ENCODE assay signal across 7 cellular contexts in the genomic region with DNA sequence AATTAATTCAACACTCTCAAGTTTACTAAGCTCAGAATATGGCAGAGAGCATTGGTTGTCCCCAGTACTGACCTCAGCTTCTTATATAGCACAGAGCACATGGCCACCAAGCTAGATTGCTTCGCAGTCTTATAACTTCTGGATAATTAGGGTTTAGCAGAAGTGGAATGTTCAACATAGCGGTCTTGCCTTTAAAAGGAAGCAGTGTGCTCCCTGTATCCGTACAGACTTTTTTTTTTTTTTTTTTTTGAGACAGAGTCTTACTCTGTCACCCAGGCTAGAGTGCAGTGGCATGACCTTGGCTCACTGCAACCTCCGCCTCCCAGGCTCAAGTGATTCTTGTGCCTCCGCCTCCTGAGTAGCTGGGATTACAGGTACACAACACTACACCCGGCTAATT. TPM values are rescaled to one million over a fixed set of nuclear protein-coding genes. Genes with fewer than 3 reads are reported as not detected.
DNase-seq lines count a peak whose midpoint lies in the region; ATAC-seq and TF ChIP-seq lines count a peak whose summit lies in the region.
"Not testable (repeated sequence)": the region's sequence is repeated elsewhere in the genome, so short reads cannot be mapped to it uniquely, and the experiment has no call there.

No MANE protein-coding gene starts in this region.

- TF ChIP-seq RAD21 in liver (IDR thresholded peaks at IDR 0.05) = not testable (repeated sequence)

- peak; percentile 30 to 33 for ATAC-seq in activated T-cell treated with anti-CD3 and anti-CD28 coated beads, Interleukin-2, amount 50 U/mL, for 72 hours (replicated peaks in 1 of 2)
- ATAC-seq in Right ventricle myocardium inferior = peak; percentile 37
- peak; percentile 15 to 30 for ATAC-seq in right cardiac atrium
- peak; percentile 58 for ATAC-seq in sciatic nerve

- DNase-seq in DMS 273 (lab: John Stamatoyannopoulos, UW; ENCODE audit: unreplicated experiment) (peak; percentile 5), MV-4-11 (lab: John Stamatoyannopoulos, UW) (peak; percentile 28)
- not testable (repeated sequence) for DNase-seq in activated T-cell treated with anti-CD3 and anti-CD28 coated beads, Interleukin-2, amount 50 U/mL, for 72 hours; Right ventricle myocardium inferior (ENCODE audit: missing footprints); right cardiac atrium; sciatic nerve (ENCODE audit: low spot score)

- not testable (repeated sequence) for H3K4me3 Mint-ChIP-seq in activated T-cell treated with anti-CD3 and anti-CD28 coated beads, Interleukin-2, amount 50 U/mL, for 72 hours

- not testable (repeated sequence) for H3K27me3 ChIP-seq in right cardiac atrium (ENCODE audit: control insufficient read depth, insufficient read depth); liver (ENCODE audit: control insufficient read depth in 4 of 4, insufficient read depth in 4 of 4, low read length in 3 of 4)

- not testable (repeated sequence) for H3K36me3 Mint-ChIP-seq in activated T-cell treated with anti-CD3 and anti-CD28 coated beads, Interleukin-2, amount 50 U/mL, for 72 hours (ENCODE audit: insufficient read depth in 2 of 2)

- not testable (repeated sequence) for H3K9ac ChIP-seq in liver (ENCODE audit: low read depth in 1 of 2, low read length in 2 of 2)

- H3K4me1 Mint-ChIP-seq in activated T-cell treated with anti-CD3 and anti-CD28 coated beads, Interleukin-2, amount 50 U/mL, for 72 hours (ENCODE audit: low read depth) = not testable (repeated sequence)

- WGBS in right cardiac atrium = 80% methylated on average over 6 of the region's 6 CpGs
- WGBS in liver = 74% methylated on average over 6 of the region's 6 CpGs

- H3K36me3 ChIP-seq in liver (ENCODE audit: control insufficient read depth in 4 of 4, insufficient read depth in 3 of 4, low read depth in 1 of 4, low read length in 3 of 4) = not testable (repeated sequence)

- not testable (repeated sequence) for H3K4me3 ChIP-seq in right cardiac atrium (ENCODE audit: low read length); liver (ENCODE audit: low read depth in 1 of 3, low read length in 3 of 3)

- intact Hi-C loops in Right ventricle myocardium inferior (cut with DNase I); right cardiac atrium (cut with DNase I); sciatic nerve (cut with DNase I): not testable (repeated sequence)

- not testable (repeated sequence) for H3K27ac ChIP-seq in right cardiac atrium (ENCODE audit: low read length); liver (ENCODE audit: low read depth in 1 of 2, low read length in 2 of 2)

- not testable (repeated sequence) for H3K9me3 Mint-ChIP-seq in activated T-cell treated with anti-CD3 and anti-CD28 coated beads, Interleukin-2, amount 50 U/mL, for 72 hours

- TF ChIP-seq CTCF in liver (IDR thresholded peaks at IDR 0.05; ENCODE audit: low read depth, low read length, missing input control) = not testable (repeated sequence)

- H3K4me1 ChIP-seq in right cardiac atrium (ENCODE audit: control insufficient read depth, insufficient read depth, low read length) = not testable (repeated sequence)
- H3K4me1 ChIP-seq in liver (ENCODE audit: control insufficient read depth in 4 of 4, insufficient read depth in 4 of 4, low read length in 3 of 4) = peaks cover 1 to 28% (median 10%) of the 10 kb centered on the region in 4 donors

- H3K9me3 ChIP-seq in right cardiac atrium (ENCODE audit: control insufficient read depth, low read length); liver (ENCODE audit: control insufficient read depth in 4 of 4, low read length in 3 of 4): not testable (repeated sequence)

- not testable (repeated sequence) for H3K27me3 Mint-ChIP-seq in activated T-cell treated with anti-CD3 and anti-CD28 coated beads, Interleukin-2, amount 50 U/mL, for 72 hours (ENCODE audit: low read depth)

- not testable (repeated sequence) for H3K27ac Mint-ChIP-seq in activated T-cell treated with anti-CD3 and anti-CD28 coated beads, Interleukin-2, amount 50 U/mL, for 72 hours

TF ChIP-seq in liver, 16 proteins besides CTCF, POLR2A, EP300 and RAD21:
- peak; percentile 8 for TF ChIP-seq MAX (IDR thresholded peaks at IDR 0.05)
- TF ChIP-seq YY1 (IDR thresholded peaks at IDR 0.05) = peak; percentile 11

RNA-seq across cellular contexts. Expression of gene CD302, which starts 13.3 kb away (rescaled TPM):
- under 1 TPM; 0.72 to 0.88 TPM for total RNA-seq in activated T-cell treated with anti-CD3 and anti-CD28 coated beads, Interleukin-2, amount 50 U/mL, for 72 hours
- 21.9 TPM for total RNA-seq in Right ventricle myocardium inferior
- 10 to 100 TPM; 26.4 to 33.7 (median 30.1) TPM for total RNA-seq in right cardiac atrium
- 23.8 TPM for polyA plus RNA-seq in right cardiac atrium
- 100 to 1,000 TPM in 1 of 2 donors, 10 to 100 TPM in 1; 65.9 to 118 TPM for total RNA-seq in liver
- polyA plus RNA-seq in liver = 100 to 1,000 TPM in 1 of 2 donors, 10 to 100 TPM in 1; 86.5 to 107 TPM
- 47.1 TPM for total RNA-seq in sciatic nerve

Comparison
In these comparisons a context has a peak if more than half of its experiments do, and no peak if none do; other contexts are left out.
1. RNA of gene CD302, which starts 13.3 kb away (total RNA-seq): 65.9 to 118 TPM in liver, 47.1 TPM in sciatic nerve (single experiment), 26.4 to 33.7 TPM in right cardiac atrium and 21.9 TPM in Right ventricle myocardium inferior (single experiment); 0.72 to 0.88 TPM in activated T-cell treated with anti-CD3 and anti-CD28 coated beads, Interleukin-2, amount 50 U/mL, for 72 hours; every median in the first group is over 10 times any median in the second.
2. Peak in every context shown above with its lines, with median percentiles within 50 percentile points of each other: ATAC-seq.